8 cellular contexts compared by ENCODE assay signal in genomic region chr2:138503087-138503442, GRCh38. TPM values are rescaled to one million over a fixed set of nuclear protein-coding genes. Genes with fewer than 3 reads are reported as not detected.
DNase-seq lines count a peak whose midpoint lies in the region; ATAC-seq and TF ChIP-seq lines count a peak whose summit lies in the region.

No MANE protein-coding gene starts in this region.

- no peaks in the 10 kb centered on the region for H3K9me3 Mint-ChIP-seq in CD8-positive, alpha-beta memory T cell
- no peaks in the 10 kb centered on the region for H3K9me3 Mint-ChIP-seq in stimulated activated memory B cell treated with anti-CD40 and anti-IgM and Interleukin-4, amounts not matched to agents 10 μg/mL and 1 μg/mL and 100 μg/mL, for 72 hours

- no peaks in the 10 kb centered on the region for H3K27me3 Mint-ChIP-seq in CD8-positive, alpha-beta memory T cell
- H3K27me3 Mint-ChIP-seq in stimulated activated memory B cell treated with anti-CD40 and anti-IgM and Interleukin-4, amounts not matched to agents 10 μg/mL and 1 μg/mL and 100 μg/mL, for 72 hours = no peaks in the 10 kb centered on the region

- WGBS in adrenal gland, 4 donors = 36 to 51% (median 43%) methylated on average over 2 of the region's 2 CpGs

- CTCF ChIA-PET in CD8-positive, alpha-beta memory T cell (lab: Charles Lee) = no interaction called here

- H3K27ac Mint-ChIP-seq in CD8-positive, alpha-beta memory T cell = peak overlapping the region; percentile 26 to 97 (median 92)
- H3K27ac Mint-ChIP-seq in stimulated activated memory B cell treated with anti-CD40 and anti-IgM and Interleukin-4, amounts not matched to agents 10 μg/mL and 1 μg/mL and 100 μg/mL, for 72 hours = peak overlapping the region; percentile 92

- H3K4me1 ChIP-seq in CD8-positive, alpha-beta memory T cell (ENCODE audit: insufficient read depth, low read length) = peaks cover 21% of the 10 kb centered on the region
- H3K4me1 ChIP-seq in right atrium auricular region (peaks cover 0 to 51% of the 10 kb centered on the region in 2 donors), adrenal gland (replicated peaks in 1 of 2) (peaks cover 17 to 54% of the 10 kb centered on the region in 2 donors)

- peak overlapping the region; percentile 74 for H3K4me3 ChIP-seq in CD8-positive, alpha-beta memory T cell (ENCODE audit: low read length)
- H3K4me3 ChIP-seq in WERI-Rb-1 (ENCODE audit: low read depth, low read length) (peak overlapping the region; percentile 93), right atrium auricular region (peak overlapping the region; percentile 71 to 99), adrenal gland (peak overlapping the region in 2 of 4 donors; percentile 93 to 96)

- H3K9me3 ChIP-seq in CD8-positive, alpha-beta memory T cell (ENCODE audit: low read length) = no peaks in the 10 kb centered on the region
- no peaks in the 10 kb centered on the region for H3K9me3 ChIP-seq in WERI-Rb-1 (ENCODE audit: severe bottlenecking)
- no peaks in the 10 kb centered on the region for H3K9me3 ChIP-seq in right atrium auricular region
- no peaks in the 10 kb centered on the region for H3K9me3 ChIP-seq in adrenal gland (replicated peaks in 1 of 3)

- no peak for TF ChIP-seq POLR2A in adrenal gland (IDR thresholded peaks at IDR 0.05)

- no peaks in the 10 kb centered on the region for H3K36me3 ChIP-seq in CD8-positive, alpha-beta memory T cell (ENCODE audit: insufficient read depth, low read length)
- no peaks in the 10 kb centered on the region for H3K36me3 ChIP-seq in WERI-Rb-1
- H3K36me3 ChIP-seq in right atrium auricular region = no peaks in the 10 kb centered on the region
- no peaks in the 10 kb centered on the region for H3K36me3 ChIP-seq in adrenal gland (replicated peaks in 1 of 2)

- TF ChIP-seq CTCF in WERI-Rb-1 (IDR thresholded peaks at IDR 0.05; ENCODE audit: low read depth, low read length) (no peak), right atrium auricular region (IDR thresholded peaks at IDR 0.05) (no peak), adrenal gland (IDR thresholded peaks at IDR 0.05) (no peak)

- H3K36me3 Mint-ChIP-seq in CD8-positive, alpha-beta memory T cell = peaks cover 0 to 9% (median 7%) of the 10 kb centered on the region in 3 donors
- H3K36me3 Mint-ChIP-seq in stimulated activated memory B cell treated with anti-CD40 and anti-IgM and Interleukin-4, amounts not matched to agents 10 μg/mL and 1 μg/mL and 100 μg/mL, for 72 hours = peaks cover 27% of the 10 kb centered on the region

- peak overlapping the region; percentile 91 to 99 (median 95) for H3K4me3 Mint-ChIP-seq in CD8-positive, alpha-beta memory T cell
- H3K4me3 Mint-ChIP-seq in stimulated activated memory B cell treated with anti-CD40 and anti-IgM and Interleukin-4, amounts not matched to agents 10 μg/mL and 1 μg/mL and 100 μg/mL, for 72 hours = peak overlapping the region; percentile 94

- H3K27ac ChIP-seq in CD8-positive, alpha-beta memory T cell (ENCODE audit: low read depth, low read length) = peak overlapping the region; percentile 18
- H3K27ac ChIP-seq in WERI-Rb-1 (no peak overlapping the region), right atrium auricular region (peak overlapping the region; percentile 93 to 96), adrenal gland (peak overlapping the region in 2 of 5 donors; percentile 84 to 95)

- ATAC-seq in HG03354 (IDR thresholded peaks at IDR 0.05; ENCODE audit: poor library complexity, severe bottlenecking, unreplicated experiment) = peak; percentile 18
- ATAC-seq in stimulated activated memory B cell treated with anti-CD40 and anti-IgM and Interleukin-4, amounts not matched to agents 10 μg/mL and 1 μg/mL and 100 μg/mL, for 72 hours = no peak

- H3K4me1 Mint-ChIP-seq in CD8-positive, alpha-beta memory T cell = peaks cover 49 to 63% (median 58%) of the 10 kb centered on the region in 3 donors
- H3K4me1 Mint-ChIP-seq in stimulated activated memory B cell treated with anti-CD40 and anti-IgM and Interleukin-4, amounts not matched to agents 10 μg/mL and 1 μg/mL and 100 μg/mL, for 72 hours = peaks cover 46% of the 10 kb centered on the region

- POLR2A ChIA-PET in CD8-positive, alpha-beta memory T cell (lab: Charles Lee) = interaction anchor here (0.9 kb wide), 1 partner anchor 12 kb away, joined by 3 read pairs; no protein-coding TSS in a partner anchor

- no peak for DNase-seq in CD8-positive, alpha-beta memory T cell
- no peak for DNase-seq in WERI-Rb-1
- DNase-seq in right atrium auricular region (ENCODE audit: low spot score) = no peak
- no peak for DNase-seq in hippocampal formation (lab: John Stamatoyannopoulos, UW)
- no peak for DNase-seq in NCI-H2107 treated with DMSO at 0.1 percent for 48 hours (lab: John Stamatoyannopoulos, UW; ENCODE audit: unreplicated experiment)
- DNase-seq in adrenal gland = no peak

- intact Hi-C loops in adrenal gland (cut with DNase I) = no loop called here

- H3K27me3 ChIP-seq in CD8-positive, alpha-beta memory T cell (ENCODE audit: insufficient read depth, low read length, poor library complexity, severe bottlenecking) = no peaks in the 10 kb centered on the region
- no peaks in the 10 kb centered on the region for H3K27me3 ChIP-seq in WERI-Rb-1 (ENCODE audit: insufficient read depth, low read depth, severe bottlenecking)
- no peaks in the 10 kb centered on the region for H3K27me3 ChIP-seq in right atrium auricular region
- no peaks in the 10 kb centered on the region for H3K27me3 ChIP-seq in adrenal gland

RNA-seq across cellular contexts. Expression of gene SPOPL, which starts 1.5 kb away (rescaled TPM):
- 10 to 100 TPM; 16.1 to 16.9 TPM for total RNA-seq in CD8-positive, alpha-beta memory T cell
- polyA plus RNA-seq in CD8-positive, alpha-beta memory T cell = 2.4 TPM
- total RNA-seq in right atrium auricular region = 10 to 100 TPM; 12.1 to 14.4 TPM
- 10 to 100 TPM in 6 of 8 donors, 1 to 10 TPM in 2; 4.6 to 26.2 (median 16.2) TPM for total RNA-seq in adrenal gland
- polyA plus RNA-seq in adrenal gland = 10 to 100 TPM in 1 of 3 donors, 1 to 10 TPM in 2; 1.5 to 11.0 (median 3.9) TPM
